In the genomic region with DNA sequence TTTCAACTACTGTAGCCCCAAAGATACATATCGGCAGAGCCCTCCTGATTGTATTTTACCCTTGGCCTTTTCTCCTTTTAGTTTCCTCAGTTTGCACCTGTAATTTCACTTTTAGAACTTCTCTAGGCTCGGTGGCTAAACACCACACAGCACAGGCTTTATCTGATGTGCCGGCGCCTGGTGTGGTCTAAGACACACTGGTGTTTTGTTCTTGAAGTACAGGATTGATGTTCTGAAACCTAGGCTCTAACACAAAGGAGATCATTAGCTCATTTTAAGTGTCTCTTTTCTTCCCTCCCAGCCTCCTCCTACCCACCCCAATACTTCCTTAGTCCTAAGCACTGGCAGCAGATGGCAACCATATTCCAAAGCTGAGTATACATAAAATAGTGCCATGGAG, we compare ENCODE assay signal across 30 cellular contexts.
DNase-seq lines count a peak whose midpoint lies in the region; ATAC-seq and TF ChIP-seq lines count a peak whose summit lies in the region.
"Had no signal": no experiment of that assay in that cellular context is flagged by ENCODE, and none has a peak within 500 bp of the region (broad histone marks: within the 10 kb centered on the region; RNA-seq: fewer than 3 reads in every experiment).

No MANE protein-coding gene starts in this region.

- TF ChIP-seq CTCF in heart right ventricle (IDR thresholded peaks at IDR 0.05) (no peak), right atrium auricular region (IDR thresholded peaks at IDR 0.05) (no peak)

- WGBS in heart right ventricle, 2 donors: 78 to 81% methylated on average over 4 of the region's 4 CpGs

- no peaks in the 10 kb centered on the region for H3K27me3 ChIP-seq in heart right ventricle
- no peaks in the 10 kb centered on the region for H3K27me3 ChIP-seq in right atrium auricular region
- H3K27me3 ChIP-seq: brain microvascular endothelial cell, SJSA1, suprapubic skin, upper lobe of right lung had no signal

- intact Hi-C loops in heart right ventricle (cut with DNase I) (loop anchor here in 6 of 10 donors (5.0 to 10.0 kb wide), 4 partner anchors 50 to 800 kb away; no protein-coding TSS in a partner anchor), left cardiac atrium (cut with DNase I) (no loop called here)

- H3K9me3 ChIP-seq in heart right ventricle (no peaks in the 10 kb centered on the region), right atrium auricular region (no peaks in the 10 kb centered on the region)
- H3K9me3 ChIP-seq: A549, SJSA1, suprapubic skin, upper lobe of right lung had no signal

- ATAC-seq in heart right ventricle (peak in 3 of 8 donors; percentile 12 to 22 (median 15)), left cardiac atrium (no peak)
- ATAC-seq: A549; activated T-cell treated with anti-CD3 and anti-CD28 coated beads, Interleukin-2, amount 50 U/mL, for 72 hours; T-cell; upper lobe of right lung had no signal

- H3K36me3 ChIP-seq in heart right ventricle (peaks cover 0 to 15% (median 0%) of the 10 kb centered on the region in 9 donors), right atrium auricular region (no peaks in the 10 kb centered on the region)
- H3K36me3 ChIP-seq: brain microvascular endothelial cell, SJSA1, suprapubic skin, upper lobe of right lung had no signal

- H3K27ac ChIP-seq in heart right ventricle (peak overlapping the region in 7 of 10 donors; percentile 45 to 80 (median 74)), right atrium auricular region (peak overlapping the region; percentile 56 to 69)
- H3K27ac ChIP-seq: A549, brain microvascular endothelial cell, SJSA1, upper lobe of right lung had no signal

- no peak for DNase-seq in heart right ventricle
- no peak for DNase-seq in left cardiac atrium
- no peak for DNase-seq in right atrium auricular region (ENCODE audit: low spot score)
- DNase-seq in pons (ENCODE audit: low spot score): peak; percentile 51
- no peak for DNase-seq in kidney tubule cell (ENCODE audit: low spot score)
- DNase-seq in stimulated activated CD4-positive, alpha-beta T cell treated with anti-CD3 and anti-CD28 coated beads, Interleukin-4, amount 100 ng/mL, for 1 hour: no peak
- DNase-seq in SHP77 treated with DMSO at 0.1 percent for 48 hours (lab: John Stamatoyannopoulos, UW): no peak
- no peak for DNase-seq in anterior cingulate cortex (lab: John Stamatoyannopoulos, UW)
- DNase-seq: activated CD4-positive, alpha-beta T cell treated with anti-CD3 and anti-CD28 coated beads, Interleukin-2, amount 50 U/mL, for 48 hours; activated naive CD4-positive, alpha-beta T cell; activated T-cell treated with anti-CD3 and anti-CD28 coated beads, Interleukin-2, amount 50 U/mL, for 72 hours; brain microvascular endothelial cell; DMS79 treated with DMSO at 0.1 percent for 48 hours; effector CD4-positive, alpha-beta T cell; GDM1; HCEC 1CT; Karpas-422; naive B cell; NCI-H1417; NCI-H2029 treated with DMSO at 0.1 percent for 48 hours; NCI-H345; NCI-H82; occipital lobe; stimulated activated naive CD4-positive, alpha-beta T cell; T-cell; upper lobe of right lung had no signal

- H3K4me1 ChIP-seq in heart right ventricle: peaks cover 5 to 48% (median 34%) of the 10 kb centered on the region in 9 donors
- H3K4me1 ChIP-seq in right atrium auricular region: peaks cover 0 to 40% of the 10 kb centered on the region in 2 donors

- H3K4me3 ChIP-seq in heart right ventricle (no peak overlapping the region), right atrium auricular region (no peak overlapping the region)
- H3K4me3 ChIP-seq: A549, SJSA1, skin epidermis, suprapubic skin, upper lobe of right lung had no signal

Comparison
In these comparisons a context has a peak if more than half of its experiments do, and no peak if none do; other contexts are left out.
1. intact Hi-C loops: an anchor here in heart right ventricle (5.0 to 10.0 kb wide); none called in left cardiac atrium.